8 cellular contexts compared by ENCODE assay signal in the genomic region with DNA sequence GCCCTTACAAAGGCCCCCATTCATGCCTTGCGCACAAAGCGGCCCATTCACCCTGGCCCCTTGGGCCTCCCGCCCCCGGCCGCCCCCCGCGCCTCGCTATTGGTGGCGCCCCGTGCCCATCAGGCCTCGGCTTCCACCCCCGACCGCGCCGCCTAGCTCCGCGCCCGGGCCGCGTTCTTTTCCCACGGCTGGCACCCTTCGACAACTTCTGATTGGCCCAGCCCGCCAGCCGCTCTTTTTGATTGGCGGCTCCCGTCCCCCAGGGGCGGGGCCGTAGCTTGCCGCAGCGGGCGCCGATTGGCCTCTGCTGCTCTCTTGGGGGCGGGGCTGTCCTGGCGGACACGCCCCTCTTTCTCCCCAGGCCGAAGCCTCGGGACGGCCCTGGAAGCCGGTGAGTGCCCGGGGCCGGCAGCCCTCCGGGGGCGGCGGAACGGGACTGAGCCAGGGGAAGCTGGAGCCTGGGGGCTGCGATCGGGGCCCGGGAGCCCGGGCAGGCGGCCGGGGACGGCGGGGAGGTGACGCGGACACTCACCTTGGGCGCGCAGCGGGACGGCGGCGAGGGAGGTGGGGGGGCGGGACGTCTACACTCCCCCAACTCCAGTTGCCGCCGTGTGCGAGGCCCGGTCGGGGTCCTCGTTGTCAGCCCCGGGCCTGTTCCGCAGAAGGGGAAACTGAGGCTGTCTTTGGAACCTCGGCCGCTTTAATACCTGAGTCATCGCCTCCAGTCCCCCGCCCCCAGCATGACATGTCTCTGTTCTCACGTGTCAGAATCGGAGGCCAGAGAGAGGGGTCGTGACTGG. TPM values are rescaled to one million over a fixed set of nuclear protein-coding genes. Genes with fewer than 3 reads are reported as not detected.
DNase-seq lines count a peak whose midpoint lies in the region; ATAC-seq and TF ChIP-seq lines count a peak whose summit lies in the region.

A gene (plus strand): TSS at position 342 of the 800 bp plus-strand sequence. CDS start 6,744 bp downstream, outside the sequence.

- ATAC-seq in lower lobe of right lung, result peak; percentile 88 to 90
- no peak for ATAC-seq in GM21381 (IDR thresholded peaks at IDR 0.05; ENCODE audit: unreplicated experiment)
- ATAC-seq in HG02763 (IDR thresholded peaks at IDR 0.05; ENCODE audit: unreplicated experiment), result no peak

- DNase-seq in H7 (peak; percentile 99), NCI-H446 treated with DMSO at 0.1 percent for 48 hours (lab: John Stamatoyannopoulos, UW) (peak; percentile 83), lower lobe of right lung (peak; percentile 92), substantia nigra (lab: John Stamatoyannopoulos, UW) (peak; percentile 81 to 98 (median 95)), NCI-H226 (no peak)

- no peak for TF ChIP-seq CTCF in lower lobe of right lung (IDR thresholded peaks at IDR 0.05)

- H3K4me3 ChIP-seq in H7 (ENCODE audit: insufficient read depth, low read depth, low read length) (peak within 1 kb of the TSS; percentile 49), duodenal mucosa (ENCODE audit: low read depth in 1 of 2, low read length in 2 of 2) (peak within 1 kb of the TSS; percentile 55 to 57), lower lobe of right lung (peak within 1 kb of the TSS; percentile 58)

- H3K27me3 ChIP-seq in H7 (ENCODE audit: control insufficient read depth, insufficient read depth, low read length) (peaks cover 21% of the 10 kb centered on the region), duodenal mucosa (ENCODE audit: control insufficient read depth in 1 of 2, insufficient read depth in 2 of 2, low read length in 2 of 2) (peaks cover 0 to 6% of the 10 kb centered on the region in 2 donors), lower lobe of right lung (ENCODE audit: low read depth) (peaks cover 32% of the 10 kb centered on the region)

- H3K36me3 ChIP-seq in H7 (replicated peaks; ENCODE audit: control insufficient read depth, insufficient read depth, low read length) (no peaks in the 10 kb centered on the region), duodenal mucosa (ENCODE audit: control insufficient read depth in 1 of 2, insufficient read depth in 2 of 2, low read length in 2 of 2) (peaks cover 0 to 4% of the 10 kb centered on the region in 2 donors), lower lobe of right lung (no peaks in the 10 kb centered on the region)

- intact Hi-C loops in lower lobe of right lung (cut with DNase I), result no loop called here

- H3K9ac ChIP-seq in duodenal mucosa (ENCODE audit: low read depth in 1 of 2, low read length in 2 of 2), result peak within 1 kb of the TSS; percentile 51 to 75

- H3K4me1 ChIP-seq in duodenal mucosa (ENCODE audit: control insufficient read depth in 1 of 2, insufficient read depth in 2 of 2, low read length in 2 of 2) (peaks cover 20 to 27% of the 10 kb centered on the region in 2 donors), lower lobe of right lung (peaks cover 27% of the 10 kb centered on the region)

- H3K27ac ChIP-seq in duodenal mucosa (ENCODE audit: low read depth, low read length) (peak within 1 kb of the TSS; percentile 84), lower lobe of right lung (peak within 1 kb of the TSS; percentile 62), substantia nigra (ENCODE audit: low read depth, low read length, poor library complexity, severe bottlenecking) (peak within 1 kb of the TSS; percentile 97)

- H3K9me3 ChIP-seq in duodenal mucosa (ENCODE audit: control insufficient read depth in 1 of 2, low read length in 2 of 2) (no peaks in the 10 kb centered on the region), lower lobe of right lung (no peaks in the 10 kb centered on the region)

RNA-seq across cellular contexts. Expression of the gene that starts here (rescaled TPM):
- 4.1 and 6.1 TPM in 2 replicates for total RNA-seq in H7 (2014; rRNA removed; shearing (Covaris generic))
- 113 TPM for total RNA-seq in lower lobe of right lung

Comparison
In these comparisons a context has a peak if more than half of its experiments do, and no peak if none do; other contexts are left out.
1. RNA of the gene that starts here (total RNA-seq): 113 TPM in lower lobe of right lung (single experiment); 4.1 to 6.1 TPM in H7; every median in the first group is over 10 times any median in the second.
2. ATAC-seq: peak in lower lobe of right lung (2 of 2); none in GM21381 (single experiment) and HG02763 (single experiment).
3. Peak in every context shown above with its lines, with median percentiles within 50 percentile points of each other: H3K4me3 ChIP-seq and H3K27ac ChIP-seq.